2 cellular contexts compared by ENCODE assay signal in the genomic region with DNA sequence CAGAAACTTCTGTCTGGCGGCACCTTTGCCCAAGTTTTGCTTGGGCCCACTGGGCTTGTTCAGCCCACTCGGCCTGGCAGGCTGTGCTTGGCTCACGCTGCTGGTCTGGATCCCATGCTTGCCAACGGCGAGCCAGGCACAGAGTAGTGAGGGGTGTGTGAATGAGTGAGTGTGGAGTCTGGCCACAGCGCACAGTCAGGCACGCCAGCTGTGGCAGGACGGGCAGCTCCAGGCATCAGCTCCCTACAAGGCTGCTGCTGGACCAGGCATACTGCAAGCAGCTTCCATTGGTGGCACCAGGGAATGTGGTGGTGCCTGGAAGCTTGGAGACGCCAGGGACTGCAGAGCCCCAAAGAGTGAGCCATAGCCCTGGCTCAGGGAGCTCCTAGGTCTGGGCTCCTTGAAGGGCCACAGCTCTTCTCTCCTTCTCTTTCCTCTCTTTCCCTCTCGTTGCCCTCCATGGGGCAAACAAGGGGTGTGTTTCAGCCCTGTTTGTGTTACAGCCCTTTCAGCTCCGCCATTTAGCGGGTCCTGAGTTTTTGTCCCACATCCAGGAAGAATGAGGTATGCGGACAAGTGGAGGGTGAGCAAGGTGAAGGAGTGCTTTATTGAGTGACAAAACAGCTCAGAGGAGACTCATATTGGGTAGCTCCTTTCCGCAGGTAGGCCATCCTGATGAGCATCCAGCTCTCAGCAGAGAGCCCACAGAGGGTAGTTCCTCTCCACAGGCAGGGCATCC.
TF ChIP-seq lines count a peak whose summit lies in the region.

No MANE protein-coding gene starts in this region.

TF ChIP-seq in HepG2, 621 proteins besides CTCF, POLR2A, EP300 and RAD21:
- no peak for TF ChIP-seq ZNF709 (CRISPR knock-in tag; IDR thresholded peaks at IDR 0.05)
- peak; percentile 72 for TF ChIP-seq AGO2 (optimal IDR thresholded peaks at IDR 0.05; ENCODE audit: low read depth, low read length)

TF ChIP-seq in K562, 482 proteins besides CTCF, POLR2A, EP300 and RAD21 (continued from another document):
- peak; percentile 36; the same call in 1 of the 2 replicates for TF ChIP-seq POLR2G (IDR thresholded peaks at IDR 0.05; ENCODE audit: low read depth, low read length)
- no peak for TF ChIP-seq ZFP36 (IDR thresholded peaks at IDR 0.05; ENCODE audit: low read depth, low read length, partially characterized antibody)
- TF ChIP-seq ZNF778 (CRISPR knock-in tag; IDR thresholded peaks at IDR 0.05): no peak
- no peak for TF ChIP-seq RBM34 (IDR thresholded peaks at IDR 0.05; ENCODE audit: borderline replicate concordance, insufficient read depth, low read length)
- no peak for TF ChIP-seq MAFF (IDR thresholded peaks at IDR 0.05; ENCODE audit: low read length)
- TF ChIP-seq, protein P1, sequence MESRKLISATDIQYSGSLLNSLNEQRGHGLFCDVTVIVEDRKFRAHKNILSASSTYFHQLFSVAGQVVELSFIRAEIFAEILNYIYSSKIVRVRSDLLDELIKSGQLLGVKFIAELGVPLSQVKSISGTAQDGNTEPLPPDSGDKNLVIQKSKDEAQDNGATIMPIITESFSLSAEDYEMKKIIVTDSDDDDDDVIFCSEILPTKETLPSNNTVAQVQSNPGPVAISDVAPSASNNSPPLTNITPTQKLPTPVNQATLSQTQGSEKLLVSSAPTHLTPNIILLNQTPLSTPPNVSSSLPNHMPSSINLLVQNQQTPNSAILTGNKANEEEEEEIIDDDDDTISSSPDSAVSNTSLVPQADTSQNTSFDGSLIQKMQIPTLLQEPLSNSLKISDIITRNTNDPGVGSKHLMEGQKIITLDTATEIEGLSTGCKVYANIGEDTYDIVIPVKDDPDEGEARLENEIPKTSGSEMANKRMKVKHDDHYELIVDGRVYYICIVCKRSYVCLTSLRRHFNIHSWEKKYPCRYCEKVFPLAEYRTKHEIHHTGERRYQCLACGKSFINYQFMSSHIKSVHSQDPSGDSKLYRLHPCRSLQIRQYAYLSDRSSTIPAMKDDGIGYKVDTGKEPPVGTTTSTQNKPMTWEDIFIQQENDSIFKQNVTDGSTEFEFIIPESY (CRISPR knock-in tag; IDR thresholded peaks at IDR 0.05): peak; percentile 98
- TF ChIP-seq BMI1 (IDR thresholded peaks at IDR 0.05; ENCODE audit: low read length): no peak
- TF ChIP-seq, protein P2, sequence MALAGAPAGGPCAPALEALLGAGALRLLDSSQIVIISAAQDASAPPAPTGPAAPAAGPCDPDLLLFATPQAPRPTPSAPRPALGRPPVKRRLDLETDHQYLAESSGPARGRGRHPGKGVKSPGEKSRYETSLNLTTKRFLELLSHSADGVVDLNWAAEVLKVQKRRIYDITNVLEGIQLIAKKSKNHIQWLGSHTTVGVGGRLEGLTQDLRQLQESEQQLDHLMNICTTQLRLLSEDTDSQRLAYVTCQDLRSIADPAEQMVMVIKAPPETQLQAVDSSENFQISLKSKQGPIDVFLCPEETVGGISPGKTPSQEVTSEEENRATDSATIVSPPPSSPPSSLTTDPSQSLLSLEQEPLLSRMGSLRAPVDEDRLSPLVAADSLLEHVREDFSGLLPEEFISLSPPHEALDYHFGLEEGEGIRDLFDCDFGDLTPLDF (CRISPR knock-in tag; IDR thresholded peaks at IDR 0.05): no peak
- no peak for TF ChIP-seq POLR2AphosphoS5 (IDR thresholded peaks at IDR 0.05; ENCODE audit: control insufficient read depth, insufficient read depth, low read depth, low read length)
- no peak for TF ChIP-seq FOXK1 (CRISPR knock-in tag; IDR thresholded peaks at IDR 0.05; ENCODE audit: borderline replicate concordance)
- no peak for TF ChIP-seq EGR1 (conservative IDR thresholded peaks at IDR 0.05)
- TF ChIP-seq ZNF239 (CRISPR knock-in tag; IDR thresholded peaks at IDR 0.05): no peak
- TF ChIP-seq, protein P3, sequence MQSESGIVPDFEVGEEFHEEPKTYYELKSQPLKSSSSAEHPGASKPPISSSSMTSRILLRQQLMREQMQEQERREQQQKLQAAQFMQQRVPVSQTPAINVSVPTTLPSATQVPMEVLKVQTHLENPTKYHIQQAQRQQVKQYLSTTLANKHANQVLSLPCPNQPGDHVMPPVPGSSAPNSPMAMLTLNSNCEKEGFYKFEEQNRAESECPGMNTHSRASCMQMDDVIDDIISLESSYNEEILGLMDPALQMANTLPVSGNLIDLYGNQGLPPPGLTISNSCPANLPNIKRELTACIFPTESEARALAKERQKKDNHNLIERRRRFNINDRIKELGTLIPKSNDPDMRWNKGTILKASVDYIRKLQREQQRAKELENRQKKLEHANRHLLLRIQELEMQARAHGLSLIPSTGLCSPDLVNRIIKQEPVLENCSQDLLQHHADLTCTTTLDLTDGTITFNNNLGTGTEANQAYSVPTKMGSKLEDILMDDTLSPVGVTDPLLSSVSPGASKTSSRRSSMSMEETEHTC (IDR thresholded peaks at IDR 0.05): no peak
- no peak for TF ChIP-seq CREBBP (IDR thresholded peaks at IDR 0.05; ENCODE audit: low read depth, low read length)
- TF ChIP-seq ZNF197 (CRISPR knock-in tag; IDR thresholded peaks at IDR 0.05; ENCODE audit: low read depth): no peak
- TF ChIP-seq ATF7 (IDR thresholded peaks at IDR 0.05): no peak
